ENCODE assay signal across 2 cellular contexts in genomic region chr22:46121523-46122287, GRCh38.
TF ChIP-seq lines count a peak whose summit lies in the region.

No MANE protein-coding gene starts in this region.

TF ChIP-seq in IMR-90, 13 proteins besides CTCF, POLR2A, EP300 and RAD21:
- TF ChIP-seq MXI1 (IDR thresholded peaks at IDR 0.05; ENCODE audit: borderline replicate concordance, low read depth, low read length) (no peak), FOS (IDR thresholded peaks at IDR 0.05; ENCODE audit: low read depth, low read length) (no peak), SMC3 (IDR thresholded peaks at IDR 0.05; ENCODE audit: low read depth, low read length) (no peak)

TF ChIP-seq in H1, 55 proteins besides CTCF, POLR2A, EP300 and RAD21:
- TF ChIP-seq TCF12 (IDR thresholded peaks at IDR 0.05; ENCODE audit: low read depth, low read length), result no peak
- TF ChIP-seq RFX5 (IDR thresholded peaks at IDR 0.05; ENCODE audit: borderline replicate concordance, low read depth, low read length), result no peak
- TF ChIP-seq RXRA (IDR thresholded peaks at IDR 0.05; ENCODE audit: insufficient read depth, low read depth, low read length), result no peak
- no peak for TF ChIP-seq KDM1A (IDR thresholded peaks at IDR 0.05; ENCODE audit: borderline replicate concordance, low read length)
- TF ChIP-seq TAF7 (optimal IDR thresholded peaks at IDR 0.05; ENCODE audit: borderline replicate concordance, low read depth, low read length), result no peak
- no peak for TF ChIP-seq KDM5A (IDR thresholded peaks at IDR 0.05; ENCODE audit: low read length)
- no peak for TF ChIP-seq SAP30 (IDR thresholded peaks at IDR 0.05; ENCODE audit: insufficient read depth, insufficient replicate concordance, low read length)
- TF ChIP-seq SUZ12 (IDR thresholded peaks at IDR 0.05; ENCODE audit: low read length), result no peak
- TF ChIP-seq BRCA1 (IDR thresholded peaks at IDR 0.05; ENCODE audit: low read depth, low read length), result no peak
- no peak for TF ChIP-seq PHF8 (conservative IDR thresholded peaks at IDR 0.05; ENCODE audit: low read depth, low read length)
TF ChIP-seq in H1: peak in this region for 0.
